8 cellular contexts compared by ENCODE assay signal in genomic region chr17:76557368-76558209, GRCh38. TPM values are rescaled to one million over a fixed set of nuclear protein-coding genes. Genes with fewer than 3 reads are reported as not detected.
DNase-seq lines count a peak whose midpoint lies in the region; ATAC-seq and TF ChIP-seq lines count a peak whose summit lies in the region.

No MANE protein-coding gene starts in this region.

- peak; percentile 17; the same call in 1 of the 2 replicates for TF ChIP-seq EP300 in Ishikawa (IDR thresholded peaks at IDR 0.05; ENCODE audit: borderline replicate concordance)

- ATAC-seq in GM21619 (IDR thresholded peaks at IDR 0.05; ENCODE audit: unreplicated experiment), result peak; percentile 89
- ATAC-seq in esophagus mucosa, result peak; percentile 82

- H3K4me3 Mint-ChIP-seq in activated T-cell treated with anti-CD3 and anti-CD28 coated beads, Interleukin-2, amount 50 U/mL, for 24 hours, result peak overlapping the region; percentile 99

- H3K9ac ChIP-seq in muscle layer of colon (ENCODE audit: low read length), result peak overlapping the region; percentile 94

- peak overlapping the region; percentile 17 for H3K27ac ChIP-seq in muscle layer of colon (ENCODE audit: low read depth, low read length)

- H3K9me3 ChIP-seq in muscle layer of colon (ENCODE audit: low read length), result no peaks in the 10 kb centered on the region

- no peaks in the 10 kb centered on the region for H3K27me3 ChIP-seq in muscle layer of colon (ENCODE audit: control insufficient read depth in 1 of 2, insufficient read depth in 2 of 2, low read length in 2 of 2)

- peaks cover 59% of the 10 kb centered on the region for H3K36me3 Mint-ChIP-seq in activated T-cell treated with anti-CD3 and anti-CD28 coated beads, Interleukin-2, amount 50 U/mL, for 24 hours (ENCODE audit: low read depth)

- peak; percentile 91 for DNase-seq in DMS53 treated with DMSO at 0.1 percent for 48 hours (lab: John Stamatoyannopoulos, UW; ENCODE audit: unreplicated experiment)
- peak; percentile 54 for DNase-seq in OCI-M2 (lab: John Stamatoyannopoulos, UW; ENCODE audit: unreplicated experiment)
- peak; percentile 93 for DNase-seq in activated T-cell treated with anti-CD3 and anti-CD28 coated beads, Interleukin-2, amount 50 U/mL, for 24 hours
- DNase-seq in stimulated activated CD8-positive, alpha-beta memory T cell treated with anti-CD3 and anti-CD28 coated beads, Interleukin-7, amount 100 ng/mL, for 1 hour (ENCODE audit: low read depth in 2 of 2), result peak; percentile 81 to 87

- peak overlapping the region; percentile 100 for H3K27ac Mint-ChIP-seq in activated T-cell treated with anti-CD3 and anti-CD28 coated beads, Interleukin-2, amount 50 U/mL, for 24 hours

- H3K4me1 Mint-ChIP-seq in activated T-cell treated with anti-CD3 and anti-CD28 coated beads, Interleukin-2, amount 50 U/mL, for 24 hours (ENCODE audit: low read depth), result peaks cover 50% of the 10 kb centered on the region

- no peaks in the 10 kb centered on the region for H3K27me3 Mint-ChIP-seq in activated T-cell treated with anti-CD3 and anti-CD28 coated beads, Interleukin-2, amount 50 U/mL, for 24 hours

- no peaks in the 10 kb centered on the region for H3K9me3 Mint-ChIP-seq in activated T-cell treated with anti-CD3 and anti-CD28 coated beads, Interleukin-2, amount 50 U/mL, for 24 hours

- TF ChIP-seq RAD21 in Ishikawa (IDR thresholded peaks at IDR 0.05; ENCODE audit: low read depth), result peak; percentile 17; the same call in 1 of the 2 replicates

- H3K4me1 ChIP-seq in muscle layer of colon (ENCODE audit: insufficient read depth, low read length), result peaks cover 41% of the 10 kb centered on the region

- H3K36me3 ChIP-seq in muscle layer of colon (ENCODE audit: insufficient read depth, low read length), result no peaks in the 10 kb centered on the region

- peak overlapping the region; percentile 69 to 98 for H3K4me3 ChIP-seq in muscle layer of colon (ENCODE audit: low read depth in 1 of 2, low read length in 2 of 2)

TF ChIP-seq in Ishikawa, 13 proteins besides CTCF, POLR2A, EP300 and RAD21:
- peak; percentile 100 for TF ChIP-seq MAX (IDR thresholded peaks at IDR 0.05)
- no peak for TF ChIP-seq FOXM1 (IDR thresholded peaks at IDR 0.05; ENCODE audit: borderline replicate concordance, low read depth)
- peak; percentile 42; the same call in 1 of the 2 replicates for TF ChIP-seq TCF12 (IDR thresholded peaks at IDR 0.05; ENCODE audit: low read depth)
- no peak for TF ChIP-seq NFIC (IDR thresholded peaks at IDR 0.05)
- TF ChIP-seq CREB1 (IDR thresholded peaks at IDR 0.05; ENCODE audit: low read depth), result 0 out of 2 replicates have a peak, but pooled peaks have one; percentile 8
- peak; percentile 89 for TF ChIP-seq YY1 (IDR thresholded peaks at IDR 0.05; ENCODE audit: low read depth)
- peak; percentile 93 for TF ChIP-seq ZBTB7A (IDR thresholded peaks at IDR 0.05; ENCODE audit: low read depth)
- TF ChIP-seq REST (IDR thresholded peaks at IDR 0.05; ENCODE audit: low read depth), result no peak
- TF ChIP-seq EGR1 (IDR thresholded peaks at IDR 0.05), result peak; percentile 34; the same call in 1 of the 2 replicates
- TF ChIP-seq TEAD4 (IDR thresholded peaks at IDR 0.05), result 0 out of 2 replicates have a peak, but pooled peaks have one; percentile 12
- TF ChIP-seq USF1 (IDR thresholded peaks at IDR 0.05), result 0 out of 2 replicates have a peak, but pooled peaks have one; percentile 48
- TF ChIP-seq TAF1 (IDR thresholded peaks at IDR 0.05; ENCODE audit: low read depth), result peak; percentile 97
- TF ChIP-seq CEBPB (IDR thresholded peaks at IDR 0.05), result no peak

RNA-seq across cellular contexts. Expression of gene PRCD, which starts 17.7 kb away (rescaled TPM):
- total RNA-seq in esophagus mucosa, result 0.64 TPM

RNA-seq across cellular contexts. Expression of gene CYGB, which starts 20.1 kb away (rescaled TPM):
- total RNA-seq in esophagus mucosa, result 2.6 TPM

RNA-seq across cellular contexts. Expression of gene ST6GALNAC2, which starts 28.1 kb away (rescaled TPM):
- total RNA-seq in esophagus mucosa, result 24.0 TPM

RNA-seq across cellular contexts. Expression of gene RHBDF2, which starts 56.4 kb away (rescaled TPM):
- total RNA-seq in esophagus mucosa, result 36.8 TPM

Comparison
In these comparisons a context has a peak if more than half of its experiments do, and no peak if none do; other contexts are left out.
1. Peak in every context shown above with its lines: DNase-seq, ATAC-seq, H3K4me3 ChIP-seq and H3K27ac ChIP-seq.